In the genomic region with DNA sequence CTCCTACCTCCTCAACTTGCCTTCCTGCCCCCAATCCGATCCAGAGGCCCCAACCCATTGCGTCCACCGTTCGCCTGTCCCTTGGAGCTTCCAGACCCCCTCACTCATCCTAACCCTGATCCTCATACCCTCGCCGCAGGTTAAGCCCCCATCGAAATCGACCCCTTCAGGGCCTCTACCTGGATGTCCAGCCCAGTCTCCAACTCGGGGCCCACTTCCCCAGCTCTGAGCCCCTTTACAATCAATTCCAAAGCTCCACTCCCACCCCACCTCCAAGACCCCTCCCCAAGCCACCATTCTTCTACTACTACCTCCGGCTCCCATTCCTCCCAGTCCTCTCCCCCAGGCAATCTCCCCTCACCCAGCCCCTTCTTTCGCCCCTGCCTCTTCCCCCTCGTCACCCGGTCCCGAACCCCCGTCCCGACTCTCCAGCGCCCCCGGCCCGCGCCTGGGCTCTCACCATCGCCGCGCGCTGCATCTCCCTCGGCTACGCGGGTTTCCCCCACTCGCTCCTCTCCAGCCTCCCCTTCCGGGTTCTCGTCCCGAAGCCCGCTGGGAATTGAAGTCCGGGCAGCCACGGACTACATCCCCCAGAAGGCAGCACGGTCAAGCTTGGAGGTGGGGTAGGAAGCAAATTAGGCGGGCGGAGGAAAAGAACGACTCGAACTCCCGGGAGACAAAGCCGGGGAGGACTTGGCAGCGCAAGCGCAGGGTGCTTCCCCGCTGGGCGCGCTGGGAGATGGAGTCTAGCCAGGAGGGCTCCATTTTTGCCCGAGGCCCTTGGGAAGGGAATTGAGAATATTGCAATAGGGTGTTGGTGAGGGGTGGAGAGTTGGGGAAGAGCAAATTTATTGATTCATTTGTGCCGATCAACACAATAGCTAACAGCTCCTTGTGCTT, we compare ENCODE assay signal across 1 cellular context.
A peak's percentile ranks its signal among the peaks of the same experiment; 100 is the strongest.
TF ChIP-seq lines count a peak whose summit lies in the region.

A gene with protein sequence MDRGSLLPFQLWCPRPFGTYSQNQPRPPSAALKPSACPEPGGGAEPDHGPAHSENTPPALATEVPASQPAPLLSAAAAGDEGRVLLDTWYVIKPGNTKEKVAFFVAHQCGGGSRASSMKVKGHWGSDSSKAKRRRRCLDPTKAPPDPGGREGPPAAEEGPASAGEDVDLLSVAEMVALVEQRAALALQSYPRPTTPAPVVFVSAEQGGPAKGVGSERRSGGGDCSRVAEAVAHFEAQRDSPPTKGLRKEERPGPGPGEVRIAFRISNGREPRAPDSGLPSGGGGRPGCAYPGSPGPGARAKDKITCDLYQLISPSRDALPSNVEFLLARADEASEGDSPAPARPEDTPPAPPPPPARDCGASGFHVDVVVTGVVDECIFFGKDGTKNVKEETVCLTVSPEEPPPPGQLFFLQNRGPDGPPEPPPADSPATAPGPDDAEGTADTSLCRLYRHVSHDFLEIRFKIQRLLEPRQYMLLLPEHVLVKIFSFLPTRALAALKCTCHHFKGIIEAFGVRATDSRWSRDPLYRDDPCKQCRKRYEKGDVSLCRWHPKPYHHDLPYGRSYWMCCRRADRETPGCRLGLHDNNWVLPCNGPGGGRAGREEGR (minus strand): TSS at position 508 of the 900 bp plus-strand sequence. CDS start 17,401 bp downstream, outside the sequence.

TF ChIP-seq in HEK293, 187 proteins besides CTCF, POLR2A, EP300 and RAD21 (continued from another document):
- TF ChIP-seq, protein P1, sequence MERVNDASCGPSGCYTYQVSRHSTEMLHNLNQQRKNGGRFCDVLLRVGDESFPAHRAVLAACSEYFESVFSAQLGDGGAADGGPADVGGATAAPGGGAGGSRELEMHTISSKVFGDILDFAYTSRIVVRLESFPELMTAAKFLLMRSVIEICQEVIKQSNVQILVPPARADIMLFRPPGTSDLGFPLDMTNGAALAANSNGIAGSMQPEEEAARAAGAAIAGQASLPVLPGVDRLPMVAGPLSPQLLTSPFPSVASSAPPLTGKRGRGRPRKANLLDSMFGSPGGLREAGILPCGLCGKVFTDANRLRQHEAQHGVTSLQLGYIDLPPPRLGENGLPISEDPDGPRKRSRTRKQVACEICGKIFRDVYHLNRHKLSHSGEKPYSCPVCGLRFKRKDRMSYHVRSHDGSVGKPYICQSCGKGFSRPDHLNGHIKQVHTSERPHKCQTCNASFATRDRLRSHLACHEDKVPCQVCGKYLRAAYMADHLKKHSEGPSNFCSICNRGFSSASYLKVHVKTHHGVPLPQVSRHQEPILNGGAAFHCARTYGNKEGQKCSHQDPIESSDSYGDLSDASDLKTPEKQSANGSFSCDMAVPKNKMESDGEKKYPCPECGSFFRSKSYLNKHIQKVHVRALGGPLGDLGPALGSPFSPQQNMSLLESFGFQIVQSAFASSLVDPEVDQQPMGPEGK (tag by site-specific recombination; IDR thresholded peaks at IDR 0.05) = peak; percentile 91
- TF ChIP-seq ZBTB17 (tag by site-specific recombination; IDR thresholded peaks at IDR 0.05) (peak; percentile 99), ZEB2 (tag by site-specific recombination; IDR thresholded peaks at IDR 0.05) (peak; percentile 15; the same call in 1 of the 2 replicates), ZNF843 (tag by site-specific recombination; IDR thresholded peaks at IDR 0.05) (no peak; the same call in 1 of the 2 replicates), ZNF585B (tag by site-specific recombination; IDR thresholded peaks at IDR 0.05) (no peak), ZNF776 (tag by site-specific recombination; IDR thresholded peaks at IDR 0.05; ENCODE audit: borderline replicate concordance) (no peak), ZNF266 (tag by site-specific recombination; IDR thresholded peaks at IDR 0.05; ENCODE audit: low read depth) (no peak), ZBTB8A (tag by site-specific recombination; IDR thresholded peaks at IDR 0.05) (peak; percentile 31), ZNF610 (tag by site-specific recombination; IDR thresholded peaks at IDR 0.05; ENCODE audit: borderline replicate concordance) (no peak), ZNF112 (tag by site-specific recombination; IDR thresholded peaks at IDR 0.05) (no peak), ZNF837 (tag by site-specific recombination; IDR thresholded peaks at IDR 0.05) (no peak), YY2 (tag by site-specific recombination; IDR thresholded peaks at IDR 0.05) (peak; percentile 62; the same call in 1 of the 2 replicates), ZNF555 (tag by site-specific recombination; conservative IDR thresholded peaks at IDR 0.05) (no peak), ZNF10 (tag by site-specific recombination; IDR thresholded peaks at IDR 0.05) (no peak; the same call in 1 of the 2 replicates), FEZF1 (tag by site-specific recombination; IDR thresholded peaks at IDR 0.05) (no peak), YY1 (tag by site-specific recombination; IDR thresholded peaks at IDR 0.05) (no peak; the same call in 1 of the 2 replicates), ZNF157 (tag by site-specific recombination; IDR thresholded peaks at IDR 0.05) (0 out of 2 replicates have a peak, but pooled peaks have one; percentile 37)
- TF ChIP-seq, protein P2, sequence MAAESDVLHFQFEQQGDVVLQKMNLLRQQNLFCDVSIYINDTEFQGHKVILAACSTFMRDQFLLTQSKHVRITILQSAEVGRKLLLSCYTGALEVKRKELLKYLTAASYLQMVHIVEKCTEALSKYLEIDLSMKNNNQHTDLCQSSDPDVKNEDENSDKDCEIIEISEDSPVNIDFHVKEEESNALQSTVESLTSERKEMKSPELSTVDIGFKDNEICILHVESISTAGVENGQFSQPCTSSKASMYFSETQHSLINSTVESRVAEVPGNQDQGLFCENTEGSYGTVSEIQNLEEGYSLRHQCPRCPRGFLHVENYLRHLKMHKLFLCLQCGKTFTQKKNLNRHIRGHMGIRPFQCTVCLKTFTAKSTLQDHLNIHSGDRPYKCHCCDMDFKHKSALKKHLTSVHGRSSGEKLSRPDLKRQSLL (tag by site-specific recombination; IDR thresholded peaks at IDR 0.05) = peak; percentile 65; the same call in 1 of the 2 replicates
